ENCODE assay signal across 19 cellular contexts in the genomic region with DNA sequence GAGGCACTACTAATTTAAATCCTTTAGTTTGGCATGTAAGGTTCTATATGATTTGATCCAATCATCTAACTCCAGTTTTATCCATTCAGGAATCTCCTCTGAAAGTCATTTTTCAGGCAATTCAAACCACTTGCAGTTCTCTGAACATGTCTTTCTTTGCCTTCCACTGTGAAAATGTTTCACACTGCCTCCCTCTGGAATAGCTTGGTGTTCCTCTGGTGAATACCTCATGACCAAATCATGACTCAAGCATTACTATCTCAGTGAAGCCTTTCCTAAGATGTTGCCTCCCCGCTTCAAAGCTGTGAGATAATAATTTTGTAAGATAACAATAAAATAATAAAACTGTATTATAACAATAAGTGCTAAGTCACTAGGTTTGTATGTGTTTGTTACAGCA.
A peak's percentile ranks its signal among the peaks of the same experiment; 100 is the strongest.
DNase-seq lines count a peak whose midpoint lies in the region; TF ChIP-seq lines count a peak whose summit lies in the region.
"Had no signal": no experiment of that assay in that cellular context is flagged by ENCODE, and none has a peak within 500 bp of the region (broad histone marks: within the 10 kb centered on the region; RNA-seq: fewer than 3 reads in every experiment).

No MANE protein-coding gene starts in this region.

- no peaks in the 10 kb centered on the region for H3K36me3 ChIP-seq in effector memory CD4-positive, alpha-beta T cell (ENCODE audit: control insufficient read depth, insufficient read depth, low read length)
- H3K36me3 ChIP-seq: BLaER1, HAP-1 had no signal

- TF ChIP-seq CTCF in 22Rv1 (IDR thresholded peaks at IDR 0.05) (peak; percentile 11; the same call in 1 of the 2 replicates), cardiac fibroblast (IDR thresholded peaks at IDR 0.05; ENCODE audit: low read depth, low read length) (no peak)

- no peaks in the 10 kb centered on the region for H3K4me1 ChIP-seq in effector memory CD4-positive, alpha-beta T cell (ENCODE audit: control insufficient read depth, insufficient read depth, low read length, poor library complexity, severe bottlenecking)
- H3K4me1 ChIP-seq: A549, BLaER1, HAP-1 had no signal

- H3K4me3 ChIP-seq in cardiac fibroblast (replicated peaks in 1 of 2; ENCODE audit: low read depth in 2 of 2, low read length in 2 of 2) = no peak overlapping the region
- H3K4me3 ChIP-seq in effector memory CD4-positive, alpha-beta T cell (ENCODE audit: insufficient read depth, low read depth, low read length, poor library complexity, severe bottlenecking) = no peak overlapping the region
- H3K4me3 ChIP-seq: A549, BLaER1, HAP-1 had no signal

- DNase-seq in HT1080 (ENCODE audit: low read depth) (peak; percentile 3), cardiac fibroblast (ENCODE audit: low read depth in 2 of 2) (peak; percentile 4 to 9), fibroblast of peridontal ligament (ENCODE audit: extremely low read depth) (peak; percentile 1), NOMO-1 treated with DMSO at 0.1 percent for 48 hours (lab: John Stamatoyannopoulos, UW; ENCODE audit: unreplicated experiment) (no peak), hippocampal formation (lab: John Stamatoyannopoulos, UW) (no peak), SW 1271 (lab: John Stamatoyannopoulos, UW) (no peak)
- DNase-seq in effector memory CD4-positive, alpha-beta T cell = no peak
- DNase-seq: CD8-positive, alpha-beta memory T cell; DMS79; NCI-H1105 treated with DMSO at 0.1 percent for 48 hours; NCI-H1694 treated with DMSO at 0.1 percent for 48 hours; NCI-H748 treated with DMSO at 0.1 percent for 48 hours; OCI-M1; SHP77; SK-N-SH had no signal

- H3K9me3 ChIP-seq in effector memory CD4-positive, alpha-beta T cell (ENCODE audit: control insufficient read depth, low read length) = no peaks in the 10 kb centered on the region
- H3K9me3 ChIP-seq: A549, BLaER1, HAP-1, SK-N-SH had no signal

- no peak overlapping the region for H3K27ac ChIP-seq in 22Rv1
- no peak overlapping the region for H3K27ac ChIP-seq in effector memory CD4-positive, alpha-beta T cell (ENCODE audit: insufficient read depth, low read length, poor library complexity, severe bottlenecking)
- H3K27ac ChIP-seq: A549, BLaER1 had no signal

- no peaks in the 10 kb centered on the region for H3K27me3 ChIP-seq in effector memory CD4-positive, alpha-beta T cell (replicated peaks; ENCODE audit: control insufficient read depth, insufficient read depth, low read length, poor library complexity, severe bottlenecking)
- H3K27me3 ChIP-seq: BLaER1 had no signal

Comparison
In these comparisons a context has a peak if more than half of its experiments do, and no peak if none do; other contexts are left out.
1. DNase-seq: peak in HT1080 (single experiment), cardiac fibroblast (2 of 2) and fibroblast of peridontal ligament (single experiment); none in NOMO-1 treated with DMSO at 0.1 percent for 48 hours (single experiment), effector memory CD4-positive, alpha-beta T cell (0 of 3), hippocampal formation (0 of 2) and SW 1271 (0 of 2).